Comparison of ENCODE assay signal across 27 cellular contexts in the genomic region with DNA sequence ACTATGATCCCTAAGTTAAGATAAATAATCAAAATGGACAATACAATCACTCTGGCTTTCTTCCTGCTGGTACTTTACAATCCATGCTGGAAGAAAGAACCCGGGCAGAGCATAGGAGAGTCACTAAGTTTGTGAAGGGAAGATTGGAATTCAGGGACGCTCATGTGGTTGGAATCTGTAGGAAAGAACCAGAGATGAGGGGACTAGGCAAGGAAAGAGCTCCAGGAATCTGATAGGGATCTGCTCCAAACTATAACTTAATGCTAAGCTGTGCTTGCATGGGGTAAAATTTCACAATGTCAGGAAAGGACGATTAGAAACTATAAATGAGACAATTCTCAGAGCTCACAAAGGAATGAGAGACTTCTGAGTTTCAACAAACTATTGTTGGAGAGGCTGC.
"Had no signal": no experiment of that assay in that cellular context is flagged by ENCODE, and none has a peak within 500 bp of the region (broad histone marks: within the 10 kb centered on the region; RNA-seq: fewer than 3 reads in every experiment).

No MANE protein-coding gene starts in this region.

- H3K27ac Mint-ChIP-seq: activated CD4-positive, alpha-beta T cell treated with anti-CD3 and anti-CD28 coated beads, Interleukin-2, amount 10 ng/mL, durations not matched to agents 24 days and 14 days; activated naive CD4-positive, alpha-beta T cell treated with anti-CD3 and anti-CD28 coated beads, Interleukin-2, amount 50 U/mL, for 24 hours; activated T-cell treated with anti-CD3 and anti-CD28 coated beads, Interleukin-2, amount 50 U/mL, for 72 hours; brain; endodermal cell; immature natural killer cell; memory B cell; naive thymus-derived CD8-positive, alpha-beta T cell had no signal

- H3K4me3 Mint-ChIP-seq: activated CD4-positive, alpha-beta T cell treated with anti-CD3 and anti-CD28 coated beads, Interleukin-2, amount 10 ng/mL, durations not matched to agents 24 days and 14 days; activated naive CD4-positive, alpha-beta T cell treated with anti-CD3 and anti-CD28 coated beads, Interleukin-2, amount 50 U/mL, for 24 hours; activated T-cell treated with anti-CD3 and anti-CD28 coated beads, Interleukin-2, amount 50 U/mL, for 72 hours; brain; endodermal cell; immature natural killer cell; memory B cell; naive thymus-derived CD8-positive, alpha-beta T cell; stimulated activated naive CD8-positive, alpha-beta T cell treated with anti-CD3 and anti-CD28 coated beads, Interleukin-15, amount 100 ng/mL, for 72 hours had no signal

- H3K9me3 Mint-ChIP-seq: endodermal cell had no signal

- H3K36me3 Mint-ChIP-seq: activated naive CD4-positive, alpha-beta T cell treated with anti-CD3 and anti-CD28 coated beads, Interleukin-2, amount 50 U/mL, for 24 hours; immature natural killer cell; memory B cell; naive thymus-derived CD8-positive, alpha-beta T cell had no signal

- H3K4me1 Mint-ChIP-seq: activated CD4-positive, alpha-beta T cell treated with anti-CD3 and anti-CD28 coated beads, Interleukin-2, amount 10 ng/mL, durations not matched to agents 24 days and 14 days; activated naive CD4-positive, alpha-beta T cell treated with anti-CD3 and anti-CD28 coated beads, Interleukin-2, amount 50 U/mL, for 24 hours; immature natural killer cell; memory B cell; naive thymus-derived CD8-positive, alpha-beta T cell; stimulated activated naive CD8-positive, alpha-beta T cell treated with anti-CD3 and anti-CD28 coated beads, Interleukin-15, amount 100 ng/mL, for 72 hours had no signal

- ATAC-seq: activated T-cell treated with anti-CD3 and anti-CD28 coated beads, Interleukin-2, amount 50 U/mL, for 72 hours; gastroesophageal sphincter; heart left ventricle; naive thymus-derived CD8-positive, alpha-beta T cell; psoas muscle; right cardiac atrium; stimulated activated naive CD8-positive, alpha-beta T cell treated with anti-CD3 and anti-CD28 coated beads, Interleukin-15, amount 100 ng/mL, for 72 hours had no signal

- H3K27me3 Mint-ChIP-seq: activated CD4-positive, alpha-beta T cell treated with anti-CD3 and anti-CD28 coated beads, Interleukin-2, amount 10 ng/mL, durations not matched to agents 24 days and 14 days; activated naive CD4-positive, alpha-beta T cell treated with anti-CD3 and anti-CD28 coated beads, Interleukin-2, amount 50 U/mL, for 24 hours; brain; memory B cell; stimulated activated naive CD8-positive, alpha-beta T cell treated with anti-CD3 and anti-CD28 coated beads, Interleukin-15, amount 100 ng/mL, for 72 hours had no signal

- FAIRE-seq: small intestine had no signal

- H3K4me3 ChIP-seq: adrenal gland, gastroesophageal sphincter, heart left ventricle, ovary, psoas muscle, testis, upper lobe of left lung had no signal

- DNase-seq: activated CD4-positive, alpha-beta T cell treated with anti-CD3 and anti-CD28 coated beads, Interleukin-2, amount 10 ng/mL, durations not matched to agents 24 days and 14 days; activated CD4-positive, CD25-positive, alpha-beta regulatory T cell; activated CD8-positive, alpha-beta memory T cell treated with anti-CD3 and anti-CD28 coated beads for 24 hours; activated gamma-delta T cell; activated T-cell treated with anti-CD3 and anti-CD28 coated beads, Interleukin-2, amount 50 U/mL, for 72 hours; adrenal gland; caudate nucleus; endodermal cell; heart left ventricle; immature natural killer cell; kidney glomerular epithelial cell; naive thymus-derived CD8-positive, alpha-beta T cell; ovary; psoas muscle; right cardiac atrium; small intestine; stimulated activated CD4-positive, alpha-beta T cell treated with anti-CD3 and anti-CD28 coated beads, Interleukin-15, amount 100 ng/mL, for 24 hours; stimulated activated CD4-positive, alpha-beta T cell treated with anti-CD3 and anti-CD28 coated beads, Interleukin-2, amount 100 ng/mL, for 48 hours; stimulated activated naive CD8-positive, alpha-beta T cell treated with anti-CD3 and anti-CD28 coated beads, Interleukin-15, amount 100 ng/mL, for 72 hours; T-helper 1 cell; T-helper 9 cell; testis; upper lobe of left lung had no signal
